Comparison of ENCODE assay signal across 9 cellular contexts in the genomic region with DNA sequence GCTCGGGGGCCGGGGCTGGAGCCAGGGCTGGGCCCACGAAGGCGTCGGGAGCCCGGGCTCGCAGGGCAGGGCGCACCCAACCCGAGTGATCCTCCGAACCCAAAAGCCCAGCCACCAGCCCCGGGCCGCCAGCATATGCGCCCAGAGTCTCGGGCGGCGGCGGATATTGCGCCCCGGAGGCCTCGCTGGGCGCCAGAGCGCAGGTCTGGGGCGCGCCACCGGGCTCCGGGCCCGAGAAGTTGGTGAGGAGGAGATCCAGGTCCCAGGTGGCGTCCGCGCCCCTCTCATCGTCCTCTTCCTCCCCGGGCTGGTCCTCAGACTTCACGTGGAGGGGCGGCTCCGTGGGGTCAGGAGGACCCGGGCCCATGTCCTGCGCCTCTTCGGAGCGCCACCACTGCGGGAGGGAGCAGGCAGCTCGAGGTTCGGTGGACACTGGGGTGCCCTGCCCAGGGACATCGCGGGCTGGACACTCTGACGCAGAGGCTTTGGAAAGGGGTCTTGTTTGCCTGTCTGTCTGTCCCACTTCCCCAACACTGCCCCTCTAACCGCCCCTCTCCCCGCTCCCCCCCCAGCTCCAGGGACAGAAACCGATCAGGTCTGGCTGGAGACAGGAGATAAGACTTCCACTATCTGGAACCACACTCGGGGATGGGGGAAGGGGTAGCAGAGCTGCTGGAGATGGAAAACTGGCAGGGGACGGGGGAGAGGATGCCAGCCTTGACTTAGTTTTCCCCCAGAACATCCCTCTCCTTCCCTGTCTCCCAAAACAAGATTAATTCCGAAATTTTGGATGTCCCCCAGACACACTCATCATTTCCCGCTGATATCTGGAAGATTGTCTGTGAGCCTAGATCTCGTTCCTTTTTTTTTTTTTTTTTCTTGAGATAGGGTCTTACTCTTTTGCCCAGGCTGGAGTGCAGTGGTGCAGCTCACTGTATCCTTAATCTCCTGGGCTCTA.
A peak's percentile ranks its signal among the peaks of the same experiment; 100 is the strongest.
DNase-seq lines count a peak whose midpoint lies in the region; ATAC-seq and TF ChIP-seq lines count a peak whose summit lies in the region.
"Had no signal": no experiment of that assay in that cellular context is flagged by ENCODE, and none has a peak within 500 bp of the region (broad histone marks: within the 10 kb centered on the region; RNA-seq: fewer than 3 reads in every experiment).

No MANE protein-coding gene starts in this region.

- H3K36me3 Mint-ChIP-seq in T-helper 1 cell treated with Interleukin-12 subunit alpha and Interleukin-12 subunit beta and Interleukin-4 antibody, amounts not matched to agents 30 μg/mL and 1 μg/mL, for 36 hours (ENCODE audit: low read depth): peaks cover 2% of the 10 kb centered on the region

- peak overlapping the region; percentile 1; the same call in 1 of the 2 replicates for H3K4me3 ChIP-seq in WI38 (ENCODE audit: low read depth, low read length)
- peak overlapping the region; percentile 53; the same call in 1 of the 2 replicates for H3K4me3 ChIP-seq in iPS DF 6.9 (ENCODE audit: low read length)
- H3K4me3 ChIP-seq: BLaER1 treated with 17β-estradiol and CSF1 and Interleukin-3, amounts not matched to agents 10 nM and 100 nM had no signal

- ATAC-seq in stimulated activated naive CD8-positive, alpha-beta T cell treated with anti-CD3 and anti-CD28 coated beads, Interleukin-15, amount 100 ng/mL, for 72 hours: peak; percentile 39
- ATAC-seq in HG02763 (IDR thresholded peaks at IDR 0.05; ENCODE audit: unreplicated experiment) (no peak), GM18519 (IDR thresholded peaks at IDR 0.05; ENCODE audit: low FRiP score, unreplicated experiment) (no peak)

- H3K4me3 Mint-ChIP-seq in T-helper 1 cell treated with Interleukin-12 subunit alpha and Interleukin-12 subunit beta and Interleukin-4 antibody, amounts not matched to agents 30 μg/mL and 1 μg/mL, for 36 hours: peak overlapping the region; percentile 56
- H3K4me3 Mint-ChIP-seq in stimulated activated naive CD8-positive, alpha-beta T cell treated with anti-CD3 and anti-CD28 coated beads, Interleukin-15, amount 100 ng/mL, for 72 hours: peak overlapping the region; percentile 79 to 80

- H3K27me3 Mint-ChIP-seq in T-helper 1 cell treated with Interleukin-12 subunit alpha and Interleukin-12 subunit beta and Interleukin-4 antibody, amounts not matched to agents 30 μg/mL and 1 μg/mL, for 36 hours (ENCODE audit: low read depth): no peaks in the 10 kb centered on the region
- H3K27me3 Mint-ChIP-seq in stimulated activated naive CD8-positive, alpha-beta T cell treated with anti-CD3 and anti-CD28 coated beads, Interleukin-15, amount 100 ng/mL, for 72 hours: no peaks in the 10 kb centered on the region

- H3K27me3 ChIP-seq in iPS DF 6.9 (ENCODE audit: control insufficient read depth, insufficient read depth, low read length): no peaks in the 10 kb centered on the region

- DNase-seq in T-helper 1 cell (no peak), iPS DF 6.9 (ENCODE audit: low read depth, low spot score) (no peak), NCI-H1694 treated with DMSO at 0.1 percent for 48 hours (lab: John Stamatoyannopoulos, UW) (no peak)
- DNase-seq in stimulated activated naive CD8-positive, alpha-beta T cell treated with anti-CD3 and anti-CD28 coated beads, Interleukin-15, amount 100 ng/mL, for 72 hours: no peak

- no peaks in the 10 kb centered on the region for H3K36me3 ChIP-seq in iPS DF 6.9 (ENCODE audit: control insufficient read depth, insufficient read depth, low read length)
- H3K36me3 ChIP-seq: BLaER1 treated with 17β-estradiol and CSF1 and Interleukin-3, amounts not matched to agents 10 nM and 100 nM had no signal

- peaks cover 21% of the 10 kb centered on the region for H3K4me1 Mint-ChIP-seq in T-helper 1 cell treated with Interleukin-12 subunit alpha and Interleukin-12 subunit beta and Interleukin-4 antibody, amounts not matched to agents 30 μg/mL and 1 μg/mL, for 36 hours (ENCODE audit: low read depth)
- H3K4me1 Mint-ChIP-seq in stimulated activated naive CD8-positive, alpha-beta T cell treated with anti-CD3 and anti-CD28 coated beads, Interleukin-15, amount 100 ng/mL, for 72 hours: peaks cover 43% of the 10 kb centered on the region

- no peaks in the 10 kb centered on the region for H3K9me3 Mint-ChIP-seq in T-helper 1 cell treated with Interleukin-12 subunit alpha and Interleukin-12 subunit beta and Interleukin-4 antibody, amounts not matched to agents 30 μg/mL and 1 μg/mL, for 36 hours
- H3K9me3 Mint-ChIP-seq in stimulated activated naive CD8-positive, alpha-beta T cell treated with anti-CD3 and anti-CD28 coated beads, Interleukin-15, amount 100 ng/mL, for 72 hours: peaks cover 0 to 8% of the 10 kb centered on the region in 2 donors

- H3K4me1 ChIP-seq in iPS DF 6.9 (ENCODE audit: control insufficient read depth, insufficient read depth, low read length): no peaks in the 10 kb centered on the region

- no CpG with 5 or more reads among the region's 53 CpGs for WGBS in iPS DF 6.9 (ENCODE audit: insufficient coverage, insufficient read length)

- no peaks in the 10 kb centered on the region for H3K9me3 ChIP-seq in iPS DF 6.9 (ENCODE audit: control insufficient read depth, insufficient read depth, low read length)

- no peak overlapping the region for H3K27ac ChIP-seq in iPS DF 6.9 (ENCODE audit: low read length)
- H3K27ac ChIP-seq: BLaER1 treated with 17β-estradiol and CSF1 and Interleukin-3, amounts not matched to agents 10 nM and 100 nM had no signal

- no peak for TF ChIP-seq CTCF in WI38 (IDR thresholded peaks at IDR 0.05; ENCODE audit: low read depth, low read length)

- H3K27ac Mint-ChIP-seq in T-helper 1 cell treated with Interleukin-12 subunit alpha and Interleukin-12 subunit beta and Interleukin-4 antibody, amounts not matched to agents 30 μg/mL and 1 μg/mL, for 36 hours: peak overlapping the region; percentile 41
- peak overlapping the region; percentile 12 to 69 for H3K27ac Mint-ChIP-seq in stimulated activated naive CD8-positive, alpha-beta T cell treated with anti-CD3 and anti-CD28 coated beads, Interleukin-15, amount 100 ng/mL, for 72 hours
